Comparison of ENCODE assay signal across 12 cellular contexts in the genomic region with DNA sequence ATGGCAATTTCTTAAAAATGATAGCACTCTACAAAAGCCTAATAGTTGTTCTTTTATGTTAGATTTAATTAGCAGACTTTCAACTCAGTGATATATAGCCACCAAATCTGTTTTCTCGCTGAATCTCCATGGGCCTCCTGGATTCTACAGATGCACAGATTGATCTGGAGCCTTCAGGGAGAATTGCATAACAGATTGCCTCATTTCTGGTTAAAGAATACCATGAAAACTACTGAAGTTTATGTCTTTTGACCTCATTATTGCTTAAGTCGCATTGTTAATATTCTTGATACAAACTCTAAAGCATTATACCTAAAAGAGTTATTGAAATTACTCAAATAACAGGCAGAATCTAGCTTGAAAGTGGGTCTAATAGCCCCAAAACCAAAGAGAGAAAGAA. TPM values are rescaled to one million over a fixed set of nuclear protein-coding genes. Genes with fewer than 3 reads are reported as not detected.
"Had no signal": no experiment of that assay in that cellular context is flagged by ENCODE, and none has a peak within 500 bp of the region (broad histone marks: within the 10 kb centered on the region; RNA-seq: fewer than 3 reads in every experiment).

No MANE protein-coding gene starts in this region.

- ATAC-seq: HCT116, K562 had no signal

- H3K9me3 ChIP-seq: HAP-1 had no signal

- H3K4me3 ChIP-seq: GM23248, HAP-1, K562 had no signal

- H3K4me1 ChIP-seq: HAP-1 had no signal

- FAIRE-seq: K562 had no signal

- DNase-seq: GM23248, GOT3, H7, HFFc6, IMR-90, KG1 had no signal

- H3K36me3 ChIP-seq: HAP-1 had no signal

- H2AFZ ChIP-seq: GM23248 had no signal

- H3K27ac ChIP-seq: GM23248, HL-60 had no signal

- H3K9ac ChIP-seq: GM23248 had no signal

RNA-seq across cellular contexts. Expression of gene PRR20A, which starts 53.7 kb away (rescaled TPM):
- total RNA-seq: GM23248, H4, H7, HFFc6, HT1080, IMR-90, K562 had no signal
- polyA plus RNA-seq: GM23248, IMR-90, K562 had no signal
